Comparison of ENCODE assay signal across 29 cellular contexts in the genomic region with DNA sequence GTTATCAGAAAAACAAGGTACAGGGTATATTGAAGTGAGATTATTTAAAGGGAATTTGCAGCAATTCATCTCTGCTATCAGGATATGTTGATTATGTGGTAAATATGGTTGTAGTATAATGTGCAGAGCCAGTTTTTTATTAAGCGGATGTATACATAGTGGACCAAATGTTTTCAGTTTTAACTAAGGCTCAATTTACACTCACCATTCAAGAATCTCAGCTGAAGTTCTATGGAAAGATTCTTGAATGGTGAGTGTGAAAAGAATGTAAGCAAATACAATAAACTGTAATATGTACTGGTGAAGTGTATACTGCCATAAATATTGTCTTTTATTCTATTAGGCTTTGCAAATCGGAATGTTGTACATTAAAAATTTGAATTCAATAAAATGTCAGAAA.
"Had no signal": no experiment of that assay in that cellular context is flagged by ENCODE, and none has a peak within 500 bp of the region (broad histone marks: within the 10 kb centered on the region; RNA-seq: fewer than 3 reads in every experiment).

No MANE protein-coding gene starts in this region.

- H3K4me3 ChIP-seq: breast epithelium, coronary artery, MG63, SJCRH30 had no signal

- H3K4me2 ChIP-seq: SK-N-SH had no signal

- H3K36me3 ChIP-seq: breast epithelium, MG63, SJCRH30 had no signal

- H3K27ac Mint-ChIP-seq: activated CD8-positive, alpha-beta T cell treated with anti-CD3 and anti-CD28 coated beads for 36 hours; activated naive CD4-positive, alpha-beta T cell treated with anti-CD3 and anti-CD28 coated beads, Interleukin-2, amount 10 ng/mL, durations not matched to agents 7 days and 5 days; activated naive CD8-positive, alpha-beta T cell treated with anti-CD3 and anti-CD28 coated beads for 36 hours; activated T-cell treated with anti-CD3 and anti-CD28 coated beads, Interleukin-2, amount 50 U/mL, for 72 hours; activated T-helper 2 cell treated with anti-CD3 and anti-CD28 coated beads, Interferon-gamma antibody, Interleukin-2, Interleukin-4, amounts not matched to agents 10 μg/mL and 5 μg/mL and 100 μg/mL, durations not matched to agents 14 hours and 24 hours and 36 hours; T-helper 2 cell treated with Interferon-gamma antibody and Interleukin-4, amounts not matched to agents 5 μg/mL and 100 μg/mL, for 36 hours had no signal

- H3K9ac ChIP-seq: SK-N-SH had no signal

- H3K27ac ChIP-seq: breast epithelium, coronary artery, SJCRH30 had no signal

- H3K27me3 Mint-ChIP-seq: activated CD8-positive, alpha-beta T cell treated with anti-CD3 and anti-CD28 coated beads for 36 hours; activated naive CD4-positive, alpha-beta T cell treated with anti-CD3 and anti-CD28 coated beads, Interleukin-2, amount 10 ng/mL, durations not matched to agents 7 days and 5 days; activated naive CD8-positive, alpha-beta T cell treated with anti-CD3 and anti-CD28 coated beads for 36 hours had no signal

- H3K9me2 ChIP-seq: SK-N-SH had no signal

- H3K36me3 Mint-ChIP-seq: activated naive CD4-positive, alpha-beta T cell treated with anti-CD3 and anti-CD28 coated beads, Interleukin-2, amount 10 ng/mL, durations not matched to agents 7 days and 5 days; activated naive CD8-positive, alpha-beta T cell treated with anti-CD3 and anti-CD28 coated beads for 36 hours had no signal

- ATAC-seq: activated CD4-positive, CD25-positive, alpha-beta regulatory T cell treated with anti-CD3 and anti-CD28 coated beads, Interleukin-2, amount 50 U/mL, for 24 hours; activated CD8-positive, alpha-beta T cell treated with anti-CD3 and anti-CD28 coated beads for 36 hours; activated T-cell treated with anti-CD3 and anti-CD28 coated beads, Interleukin-2, amount 50 U/mL, for 72 hours; Right ventricle myocardium inferior had no signal

- H3K9me3 ChIP-seq: breast epithelium, MG63, SJCRH30, SK-N-SH had no signal

- H3K4me1 Mint-ChIP-seq: activated naive CD4-positive, alpha-beta T cell treated with anti-CD3 and anti-CD28 coated beads, Interleukin-2, amount 10 ng/mL, durations not matched to agents 7 days and 5 days; activated naive CD8-positive, alpha-beta T cell treated with anti-CD3 and anti-CD28 coated beads for 36 hours had no signal

- H3K9me3 Mint-ChIP-seq: activated naive CD4-positive, alpha-beta T cell treated with anti-CD3 and anti-CD28 coated beads, Interleukin-2, amount 10 ng/mL, durations not matched to agents 7 days and 5 days had no signal

- DNase-seq: activated CD4-positive, alpha-beta T cell treated with anti-CD3 and anti-CD28 coated beads for 4 hours; activated CD8-positive, alpha-beta memory T cell treated with anti-CD3 and anti-CD28 coated beads, Interleukin-2, amount 50 U/mL, for 4 hours; activated CD8-positive, alpha-beta T cell treated with anti-CD3 and anti-CD28 coated beads for 36 hours; activated gamma-delta T cell treated with Interleukin-2 at 50 U/mL for 16 hours; activated naive CD4-positive, alpha-beta T cell treated with anti-CD3 and anti-CD28 coated beads, Interleukin-2, amount 10 ng/mL, durations not matched to agents 7 days and 5 days; activated naive CD8-positive, alpha-beta T cell treated with anti-CD3 and anti-CD28 coated beads for 36 hours; activated T-cell treated with anti-CD3 and anti-CD28 coated beads, Interleukin-2, amount 50 U/mL, for 72 hours; central memory CD4-positive, alpha-beta T cell; KG1; MG63; MV-4-11; NCI-H1105 treated with DMSO at 0.1 percent for 48 hours; NCI-H1436 treated with DMSO at 0.1 percent for 48 hours; NCI-H187 treated with DMSO at 0.1 percent for 48 hours; NCI-H2081 treated with DMSO at 0.1 percent for 48 hours; NCI-H345; NCI-H510A; NCI-H69; NK-92 treated with Interleukin-12 subunit alpha and Interleukin-12 subunit beta, amount 100 ng/mL, for 24 hours; OCI-M1; SJCRH30; SK-N-SH; SW 1271 had no signal

- H3K4me1 ChIP-seq: breast epithelium, SJCRH30 had no signal

- H3K27me3 ChIP-seq: breast epithelium, MG63, SJCRH30 had no signal

- H3K4me3 Mint-ChIP-seq: activated CD8-positive, alpha-beta T cell treated with anti-CD3 and anti-CD28 coated beads for 36 hours; activated naive CD4-positive, alpha-beta T cell treated with anti-CD3 and anti-CD28 coated beads, Interleukin-2, amount 10 ng/mL, durations not matched to agents 7 days and 5 days; activated naive CD8-positive, alpha-beta T cell treated with anti-CD3 and anti-CD28 coated beads for 36 hours; activated T-cell treated with anti-CD3 and anti-CD28 coated beads, Interleukin-2, amount 50 U/mL, for 72 hours; T-helper 2 cell treated with Interferon-gamma antibody and Interleukin-4, amounts not matched to agents 5 μg/mL and 100 μg/mL, for 36 hours had no signal
